In the genomic region with DNA sequence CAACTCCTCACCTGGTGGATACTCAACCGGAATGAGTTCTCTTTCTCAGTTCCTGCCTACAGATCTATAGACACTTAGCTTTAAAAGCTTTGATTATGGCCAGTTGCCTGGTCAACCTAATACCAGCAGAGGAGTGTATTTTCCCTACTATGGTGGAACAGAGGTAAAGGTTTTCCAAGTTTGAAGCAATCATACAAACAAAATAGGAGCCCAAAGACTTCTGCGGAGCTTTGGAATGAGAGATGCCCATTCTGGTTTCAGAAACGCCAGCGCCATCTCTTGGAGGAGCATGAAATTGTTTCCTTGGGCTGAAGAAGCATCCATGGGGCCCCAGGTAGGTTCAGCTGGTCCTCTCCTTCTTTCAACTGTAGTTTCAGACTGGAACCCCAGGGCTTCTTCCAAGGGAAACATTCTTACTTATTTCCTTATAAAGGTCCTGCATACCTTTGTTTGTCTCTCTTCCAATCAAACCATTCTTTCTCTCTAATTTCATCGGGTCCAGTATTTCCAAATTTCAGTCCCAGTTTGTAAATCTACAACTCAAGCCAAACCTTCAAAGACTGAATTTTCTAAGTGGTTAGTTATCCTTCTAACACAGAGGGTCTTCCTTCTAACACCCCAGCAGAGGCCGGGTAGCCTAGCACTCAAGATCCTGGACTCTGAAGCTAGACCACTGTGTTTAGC, we compare ENCODE assay signal across 8 cellular contexts.
DNase-seq lines count a peak whose midpoint lies in the region; ATAC-seq and TF ChIP-seq lines count a peak whose summit lies in the region.

No MANE protein-coding gene starts in this region.

- H3K36me3 ChIP-seq in BLaER1 treated with 17β-estradiol and CSF1 and Interleukin-3, amounts not matched to agents 10 nM and 100 nM = no peaks in the 10 kb centered on the region
- no peaks in the 10 kb centered on the region for H3K36me3 ChIP-seq in cardiac muscle cell

- H3K36me3 Mint-ChIP-seq in activated T-cell treated with anti-CD3 and anti-CD28 coated beads, Interleukin-2, amount 50 U/mL, for 72 hours (ENCODE audit: insufficient read depth in 2 of 2) = no peaks in the 10 kb centered on the region

- peak; percentile 55 for DNase-seq in NCI-H774 (lab: John Stamatoyannopoulos, UW)
- DNase-seq in activated T-cell treated with anti-CD3 and anti-CD28 coated beads, Interleukin-2, amount 50 U/mL, for 72 hours = peak; percentile 26 to 48
- DNase-seq in cardiac muscle cell (ENCODE audit: low read depth in 1 of 2, low spot score in 1 of 2) = peak; percentile 68 to 80
- DNase-seq in retinal pigment epithelial cell (ENCODE audit: low read depth) = peak; percentile 19
- DNase-seq in NCI-H187 (lab: John Stamatoyannopoulos, UW) = no peak
- no peak for DNase-seq in activated gamma-delta T cell treated with Interleukin-2 at 50 U/mL for 16 hours

- H3K9me3 Mint-ChIP-seq in activated T-cell treated with anti-CD3 and anti-CD28 coated beads, Interleukin-2, amount 50 U/mL, for 72 hours = no peaks in the 10 kb centered on the region

- H3K4me3 ChIP-seq in BLaER1 treated with 17β-estradiol and CSF1 and Interleukin-3, amounts not matched to agents 10 nM and 100 nM = no peak overlapping the region
- H3K4me3 ChIP-seq in cardiac muscle cell (no peak overlapping the region), retinal pigment epithelial cell (ENCODE audit: low read length) (no peak overlapping the region)

- peak overlapping the region in 10 of 11 experiments; percentile 6 to 49 (median 30); a peak in 17 of 22 replicates for H3K4me2 ChIP-seq in BLaER1 treated with 17β-estradiol and CSF1 and Interleukin-3, amounts not matched to agents 10 nM and 100 nM

- H3K27ac ChIP-seq in BLaER1 treated with 17β-estradiol and CSF1 and Interleukin-3, amounts not matched to agents 10 nM and 100 nM = no peak overlapping the region
- no peak overlapping the region for H3K27ac ChIP-seq in cardiac muscle cell

- no peak overlapping the region for H3K9ac ChIP-seq in BLaER1 treated with 17β-estradiol and CSF1 and Interleukin-3, amounts not matched to agents 10 nM and 100 nM

- TF ChIP-seq CTCF in cardiac muscle cell (IDR thresholded peaks at IDR 0.05; ENCODE audit: low read depth, low read length) (peak; percentile 84), retinal pigment epithelial cell (conservative IDR thresholded peaks at IDR 0.05; ENCODE audit: low read depth, low read length) (peak; percentile 89)

- no peaks in the 10 kb centered on the region for H3K9me3 ChIP-seq in BLaER1 treated with 17β-estradiol and CSF1 and Interleukin-3, amounts not matched to agents 10 nM and 100 nM (replicated peaks in 1 of 11)
- H3K9me3 ChIP-seq in cardiac muscle cell (ENCODE audit: low read depth) = no peaks in the 10 kb centered on the region

- peak; percentile 40 for ATAC-seq in HG03354 (IDR thresholded peaks at IDR 0.05; ENCODE audit: poor library complexity, severe bottlenecking, unreplicated experiment)
- no peak for ATAC-seq in activated T-cell treated with anti-CD3 and anti-CD28 coated beads, Interleukin-2, amount 50 U/mL, for 72 hours (replicated peaks in 1 of 2)

- H3K27me3 ChIP-seq in BLaER1 treated with 17β-estradiol and CSF1 and Interleukin-3, amounts not matched to agents 10 nM and 100 nM = peaks cover 0 to 4% (median 0%) of the 10 kb centered on the region in 11 experiments; a peak in 2 of 22 replicates
- H3K27me3 ChIP-seq in cardiac muscle cell = no peaks in the 10 kb centered on the region

- no peak overlapping the region for H3K4me3 Mint-ChIP-seq in activated T-cell treated with anti-CD3 and anti-CD28 coated beads, Interleukin-2, amount 50 U/mL, for 72 hours

- H3K27ac Mint-ChIP-seq in activated T-cell treated with anti-CD3 and anti-CD28 coated beads, Interleukin-2, amount 50 U/mL, for 72 hours = no peak overlapping the region

- H3K27me3 Mint-ChIP-seq in activated T-cell treated with anti-CD3 and anti-CD28 coated beads, Interleukin-2, amount 50 U/mL, for 72 hours (ENCODE audit: low read depth) = peaks cover 23% of the 10 kb centered on the region

- no peaks in the 10 kb centered on the region for H4K20me1 ChIP-seq in BLaER1 treated with 17β-estradiol and CSF1 and Interleukin-3, amounts not matched to agents 10 nM and 100 nM

- H3K4me1 ChIP-seq in BLaER1 treated with 17β-estradiol and CSF1 and Interleukin-3, amounts not matched to agents 10 nM and 100 nM = peaks cover 11 to 60% (median 40%) of the 10 kb centered on the region in 10 experiments; a peak in 19 of 20 replicates
- no peaks in the 10 kb centered on the region for H3K4me1 ChIP-seq in cardiac muscle cell (ENCODE audit: low read depth)

- peaks cover 46% of the 10 kb centered on the region for H3K4me1 Mint-ChIP-seq in activated T-cell treated with anti-CD3 and anti-CD28 coated beads, Interleukin-2, amount 50 U/mL, for 72 hours (ENCODE audit: low read depth)

Comparison
In these comparisons a context has a peak if more than half of its experiments do, and no peak if none do; other contexts are left out.
1. DNase-seq: peak in NCI-H774 (single experiment), activated T-cell treated with anti-CD3 and anti-CD28 coated beads, Interleukin-2, amount 50 U/mL, for 72 hours (2 of 2), cardiac muscle cell (2 of 2) and retinal pigment epithelial cell (single experiment); none in NCI-H187 (0 of 2) and activated gamma-delta T cell treated with Interleukin-2 at 50 U/mL for 16 hours (single experiment).